Comparison of ENCODE assay signal across 13 cellular contexts in the genomic region with DNA sequence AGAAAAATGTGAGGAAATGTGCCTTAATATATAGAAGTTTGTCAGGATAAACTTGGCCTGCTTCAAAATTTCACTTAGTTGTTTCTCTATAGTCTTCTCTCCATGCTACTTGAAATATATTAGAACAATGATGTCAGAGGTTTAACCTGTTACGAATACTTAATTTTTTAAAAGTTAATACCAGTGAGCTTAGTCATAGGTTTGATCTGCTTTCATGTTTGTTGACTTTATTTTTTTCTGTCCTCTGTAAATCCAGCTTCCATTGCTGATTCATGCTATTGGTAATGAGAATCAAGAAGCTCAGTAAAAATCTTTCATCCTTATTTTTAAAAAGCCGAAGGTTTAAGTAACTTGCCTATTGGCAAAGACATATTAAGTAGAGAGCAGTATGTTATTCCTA. TPM values are rescaled to one million over a fixed set of nuclear protein-coding genes. Genes with fewer than 3 reads are reported as not detected.
A peak's percentile ranks its signal among the peaks of the same experiment; 100 is the strongest.
DNase-seq lines count a peak whose midpoint lies in the region; ATAC-seq and TF ChIP-seq lines count a peak whose summit lies in the region.
"Had no signal": no experiment of that assay in that cellular context is flagged by ENCODE, and none has a peak within 500 bp of the region (broad histone marks: within the 10 kb centered on the region; RNA-seq: fewer than 3 reads in every experiment).

No MANE protein-coding gene starts in this region.

- no peaks in the 10 kb centered on the region for H3K27me3 Mint-ChIP-seq in activated CD8-positive, alpha-beta T cell treated with anti-CD3 and anti-CD28 coated beads for 36 hours
- no peaks in the 10 kb centered on the region for H3K27me3 Mint-ChIP-seq in activated CD4-positive, alpha-beta memory T cell treated with anti-CD3 and anti-CD28 coated beads for 36 hours
- H3K27me3 Mint-ChIP-seq: stimulated activated naive CD8-positive, alpha-beta T cell treated with anti-CD3 and anti-CD28 coated beads, Interleukin-15, Interleukin-2, amounts not matched to agents 100 ng/mL and 50 ng/mL, for 24 hours had no signal

- H3K4me3 ChIP-seq in SJSA1 (no peak overlapping the region), fibroblast of mammary gland (ENCODE audit: control insufficient read depth, low read depth, low read length) (no peak overlapping the region), retinal pigment epithelial cell (ENCODE audit: low read length) (no peak overlapping the region)
- H3K4me3 ChIP-seq: mucosa of descending colon had no signal

- H3K36me3 Mint-ChIP-seq in activated CD8-positive, alpha-beta T cell treated with anti-CD3 and anti-CD28 coated beads for 36 hours (ENCODE audit: low read depth) = peaks cover 40% of the 10 kb centered on the region
- peaks cover 35% of the 10 kb centered on the region for H3K36me3 Mint-ChIP-seq in activated CD4-positive, alpha-beta memory T cell treated with anti-CD3 and anti-CD28 coated beads for 36 hours

- H3K36me3 ChIP-seq in SJSA1 = peaks cover 65% of the 10 kb centered on the region

- H3K4me3 Mint-ChIP-seq in activated CD8-positive, alpha-beta T cell treated with anti-CD3 and anti-CD28 coated beads for 36 hours = no peak overlapping the region
- no peak overlapping the region for H3K4me3 Mint-ChIP-seq in activated CD4-positive, alpha-beta memory T cell treated with anti-CD3 and anti-CD28 coated beads for 36 hours
- H3K4me3 Mint-ChIP-seq: stimulated activated naive CD8-positive, alpha-beta T cell treated with anti-CD3 and anti-CD28 coated beads, Interleukin-15, Interleukin-2, amounts not matched to agents 100 ng/mL and 50 ng/mL, for 24 hours had no signal

- peak overlapping the region; percentile 62 for H3K27ac ChIP-seq in SJSA1

- peaks cover 6% of the 10 kb centered on the region for H3K4me1 Mint-ChIP-seq in activated CD8-positive, alpha-beta T cell treated with anti-CD3 and anti-CD28 coated beads for 36 hours (ENCODE audit: low read depth)
- H3K4me1 Mint-ChIP-seq in activated CD4-positive, alpha-beta memory T cell treated with anti-CD3 and anti-CD28 coated beads for 36 hours (ENCODE audit: low read depth) = peaks cover 7% of the 10 kb centered on the region

- no peaks in the 10 kb centered on the region for H3K27me3 ChIP-seq in SJSA1 (replicated peaks)

- TF ChIP-seq CTCF in fibroblast of mammary gland (conservative IDR thresholded peaks at IDR 0.05; ENCODE audit: control insufficient read depth, insufficient read depth, low read depth, low read length) = no peak
- TF ChIP-seq CTCF in retinal pigment epithelial cell (conservative IDR thresholded peaks at IDR 0.05; ENCODE audit: low read depth, low read length) = no peak
- TF ChIP-seq CTCF in activated CD8-positive, alpha-beta T cell treated with anti-CD3 and anti-CD28 coated beads for 36 hours (IDR thresholded peaks at IDR 0.05) = no peak

- H3K4me1 ChIP-seq in SJSA1 (replicated peaks) = peaks cover 29% of the 10 kb centered on the region

- no peaks in the 10 kb centered on the region for H3K9me3 ChIP-seq in SJSA1 (replicated peaks)
- H3K9me3 ChIP-seq: mucosa of descending colon had no signal

- intact Hi-C loops in activated CD8-positive, alpha-beta T cell treated with anti-CD3 and anti-CD28 coated beads for 36 hours (cut with micrococcal nuclease) = no loop called here
- intact Hi-C loops in activated CD4-positive, alpha-beta memory T cell treated with anti-CD3 and anti-CD28 coated beads for 36 hours (cut with micrococcal nuclease) = no loop called here

- H3K27ac Mint-ChIP-seq in activated CD8-positive, alpha-beta T cell treated with anti-CD3 and anti-CD28 coated beads for 36 hours = no peak overlapping the region
- H3K27ac Mint-ChIP-seq in activated CD4-positive, alpha-beta memory T cell treated with anti-CD3 and anti-CD28 coated beads for 36 hours = no peak overlapping the region
- H3K27ac Mint-ChIP-seq: stimulated activated naive CD8-positive, alpha-beta T cell treated with anti-CD3 and anti-CD28 coated beads, Interleukin-15, Interleukin-2, amounts not matched to agents 100 ng/mL and 50 ng/mL, for 24 hours had no signal

- ATAC-seq in activated CD8-positive, alpha-beta T cell treated with anti-CD3 and anti-CD28 coated beads for 36 hours = no peak
- ATAC-seq: mucosa of descending colon had no signal

- DNase-seq in EL (peak; percentile 82), SJSA1 (ENCODE audit: low read depth in 1 of 2, low spot score in 2 of 2) (peak in 1 of 2 experiments; percentile 69), fibroblast of mammary gland (ENCODE audit: low read depth) (peak; percentile 83), retinal pigment epithelial cell (ENCODE audit: low read depth) (peak; percentile 82), NCI-H1694 (lab: John Stamatoyannopoulos, UW) (no peak), MV-4-11 (lab: John Stamatoyannopoulos, UW) (no peak)
- DNase-seq in activated CD8-positive, alpha-beta T cell treated with anti-CD3 and anti-CD28 coated beads for 36 hours = no peak
- DNase-seq in activated CD4-positive, alpha-beta memory T cell treated with anti-CD3 and anti-CD28 coated beads for 36 hours = no peak
- DNase-seq: activated CD4-positive, alpha-beta T cell treated with anti-CD3 and anti-CD28 coated beads, Interleukin-2, amount 50 U/mL, for 4 hours; GF-D8; mucosa of descending colon; SHP77 had no signal

- POLR2A ChIA-PET in activated CD8-positive, alpha-beta T cell treated with anti-CD3 and anti-CD28 coated beads for 36 hours (lab: Charles Lee) = interaction anchor here (1.0 kb wide), 1 partner anchor 11 kb away, joined by 3 read pairs; no protein-coding TSS in a partner anchor
- POLR2A ChIA-PET in activated CD4-positive, alpha-beta memory T cell treated with anti-CD3 and anti-CD28 coated beads for 36 hours (lab: Charles Lee) = no interaction called here

- CTCF ChIA-PET in activated CD8-positive, alpha-beta T cell treated with anti-CD3 and anti-CD28 coated beads for 36 hours (lab: Charles Lee) = no interaction called here
- CTCF ChIA-PET in activated CD4-positive, alpha-beta memory T cell treated with anti-CD3 and anti-CD28 coated beads for 36 hours (lab: Charles Lee) = no interaction called here

- H3K9me3 Mint-ChIP-seq in activated CD8-positive, alpha-beta T cell treated with anti-CD3 and anti-CD28 coated beads for 36 hours = no peaks in the 10 kb centered on the region
- H3K9me3 Mint-ChIP-seq in activated CD4-positive, alpha-beta memory T cell treated with anti-CD3 and anti-CD28 coated beads for 36 hours = no peaks in the 10 kb centered on the region
- H3K9me3 Mint-ChIP-seq: stimulated activated naive CD8-positive, alpha-beta T cell treated with anti-CD3 and anti-CD28 coated beads, Interleukin-15, Interleukin-2, amounts not matched to agents 100 ng/mL and 50 ng/mL, for 24 hours had no signal

RNA-seq across cellular contexts. Expression of gene BDP1, which starts 27.9 kb away (rescaled TPM):
- total RNA-seq in SJSA1 (2014; rRNA removed; shearing (Covaris generic)) = 24.6 and 27.7 TPM in 2 replicates
- 10 to 100 TPM; 26.8 TPM for total RNA-seq in activated CD8-positive, alpha-beta T cell treated with anti-CD3 and anti-CD28 coated beads for 36 hours
- 10 to 100 TPM; 23.7 to 26.6 TPM for total RNA-seq in activated CD4-positive, alpha-beta memory T cell treated with anti-CD3 and anti-CD28 coated beads for 36 hours

Comparison
In these comparisons a context has a peak if more than half of its experiments do, and no peak if none do; other contexts are left out.
1. DNase-seq: peak in EL (single experiment), fibroblast of mammary gland (single experiment) and retinal pigment epithelial cell (single experiment); none in NCI-H1694 (single experiment), activated CD8-positive, alpha-beta T cell treated with anti-CD3 and anti-CD28 coated beads for 36 hours (single experiment), MV-4-11 (single experiment) and activated CD4-positive, alpha-beta memory T cell treated with anti-CD3 and anti-CD28 coated beads for 36 hours (single experiment).